In genomic region chr20:44909872-44910689, GRCh38 we compare ENCODE assay signal across 8 cellular contexts. TPM values are rescaled to one million over a fixed set of nuclear protein-coding genes. Genes with fewer than 3 reads are reported as not detected.
DNase-seq lines count a peak whose midpoint lies in the region; ATAC-seq and TF ChIP-seq lines count a peak whose summit lies in the region.

Gene PABPC1L (plus strand): TSS chr20:44910060. CDS start chr20:44910144, 84 bp downstream.

- no peak within 1 kb of the TSS for H2BK5ac ChIP-seq in mesenchymal stem cell (ENCODE audit: low read depth, low read length, poor library complexity, severe bottlenecking)

- no peak within 1 kb of the TSS for H2BK120ac ChIP-seq in mesenchymal stem cell (ENCODE audit: low read depth, low read length)

- peak within 1 kb of the TSS; percentile 6 for H3K27ac ChIP-seq in effector memory CD4-positive, alpha-beta T cell (ENCODE audit: insufficient read depth, low read length, poor library complexity, severe bottlenecking)
- H3K27ac ChIP-seq in mesenchymal stem cell (ENCODE audit: low read length, poor library complexity, severe bottlenecking): peak within 1 kb of the TSS; percentile 22

- peak within 1 kb of the TSS in 1 of 2 experiments; percentile 73 for H2BK12ac ChIP-seq in mesenchymal stem cell (ENCODE audit: low read length in 2 of 2)

- H2BK15ac ChIP-seq in mesenchymal stem cell (ENCODE audit: low read depth, poor library complexity, severe bottlenecking): no peak within 1 kb of the TSS

- H3K23ac ChIP-seq in mesenchymal stem cell (ENCODE audit: low read length in 2 of 2): peak within 1 kb of the TSS in 1 of 2 experiments; percentile 18

- H3K79me1 ChIP-seq in mesenchymal stem cell (replicated peaks; ENCODE audit: low read length, poor library complexity, severe bottlenecking): peaks cover 22% of the 10 kb centered on the region

- peak within 1 kb of the TSS; percentile 78 for H3K27ac Mint-ChIP-seq in activated CD8-positive, alpha-beta T cell treated with anti-CD3 and anti-CD28 coated beads, Interleukin-2, amount 10 ng/mL, durations not matched to agents 7 days and 5 days

- H3K9ac ChIP-seq in mesenchymal stem cell (ENCODE audit: low read length): peak within 1 kb of the TSS; percentile 86

- peak within 1 kb of the TSS; percentile 19 to 37 for H3K18ac ChIP-seq in mesenchymal stem cell (ENCODE audit: low read depth in 1 of 2, low read length in 2 of 2)

- H3K27me3 ChIP-seq in effector memory CD4-positive, alpha-beta T cell (replicated peaks; ENCODE audit: control insufficient read depth, insufficient read depth, low read length, poor library complexity, severe bottlenecking): no peaks in the 10 kb centered on the region
- H3K27me3 ChIP-seq in mesenchymal stem cell (ENCODE audit: control insufficient read depth in 1 of 2, insufficient read depth in 1 of 2, low read length in 2 of 2): no peaks in the 10 kb centered on the region

- CTCF ChIA-PET in AG04449 (lab: Yijun Ruan, JAX): interaction anchor here (0.9 to 1.7 kb wide), 3 partner anchors 22 to 384 kb away, joined by 4 to 6 read pairs (median 4); no protein-coding TSS in a partner anchor
- CTCF ChIA-PET in activated CD8-positive, alpha-beta T cell treated with anti-CD3 and anti-CD28 coated beads, Interleukin-2, amount 10 ng/mL, durations not matched to agents 7 days and 5 days (lab: Charles Lee): interaction anchor here (0.8 to 2.6 kb wide), 10 partner anchors 8 to 186 kb away, joined by 3 to 12 read pairs (median 4); partner anchors contain the start of gene TOMM34

- no peaks in the 10 kb centered on the region for H3K9me3 ChIP-seq in effector memory CD4-positive, alpha-beta T cell (ENCODE audit: control insufficient read depth, low read length)
- no peaks in the 10 kb centered on the region for H3K9me3 ChIP-seq in mesenchymal stem cell (ENCODE audit: control insufficient read depth, low read length)

- peaks cover 51% of the 10 kb centered on the region for H3K4me1 Mint-ChIP-seq in activated CD8-positive, alpha-beta T cell treated with anti-CD3 and anti-CD28 coated beads, Interleukin-2, amount 10 ng/mL, durations not matched to agents 7 days and 5 days (ENCODE audit: low read depth)

- in situ Hi-C loops in GM18951 (cut with MboI; ENCODE audit: low sequenced_read_pairs, unreplicated experiment): no loop called here

- peak within 1 kb of the TSS; percentile 44 for H2AK5ac ChIP-seq in mesenchymal stem cell (ENCODE audit: low read length, severe bottlenecking)

- H3K9me3 Mint-ChIP-seq in activated CD8-positive, alpha-beta T cell treated with anti-CD3 and anti-CD28 coated beads, Interleukin-2, amount 10 ng/mL, durations not matched to agents 7 days and 5 days (ENCODE audit: insufficient read depth): no peaks in the 10 kb centered on the region

- peak within 1 kb of the TSS in 1 of 2 experiments; percentile 32 for H3K4ac ChIP-seq in mesenchymal stem cell (ENCODE audit: low read depth in 1 of 2, low read length in 2 of 2)

- peak within 1 kb of the TSS; percentile 85 for H3K4me3 Mint-ChIP-seq in activated CD8-positive, alpha-beta T cell treated with anti-CD3 and anti-CD28 coated beads, Interleukin-2, amount 10 ng/mL, durations not matched to agents 7 days and 5 days

- peaks cover 65% of the 10 kb centered on the region for H3K36me3 Mint-ChIP-seq in activated CD8-positive, alpha-beta T cell treated with anti-CD3 and anti-CD28 coated beads, Interleukin-2, amount 10 ng/mL, durations not matched to agents 7 days and 5 days (ENCODE audit: low read depth)

- peak; percentile 63 for ATAC-seq in HG03196 (IDR thresholded peaks at IDR 0.05; ENCODE audit: unreplicated experiment)
- peak; percentile 97 for ATAC-seq in activated CD8-positive, alpha-beta T cell treated with anti-CD3 and anti-CD28 coated beads, Interleukin-2, amount 10 ng/mL, durations not matched to agents 7 days and 5 days

- peak; percentile 74 for TF ChIP-seq POLR2A in GM18951 (IDR thresholded peaks at IDR 0.05; ENCODE audit: extremely low read depth, insufficient read depth, insufficient read length)

- peaks cover 24% of the 10 kb centered on the region for H3K36me3 ChIP-seq in effector memory CD4-positive, alpha-beta T cell (ENCODE audit: control insufficient read depth, insufficient read depth, low read length)
- peaks cover 22 to 65% of the 10 kb centered on the region in 2 experiments for H3K36me3 ChIP-seq in mesenchymal stem cell (ENCODE audit: control insufficient read depth in 1 of 2, insufficient read depth in 2 of 2, low read depth in 1 of 2, low read length in 2 of 2)

- H4K8ac ChIP-seq in mesenchymal stem cell (ENCODE audit: low read length): peak within 1 kb of the TSS; percentile 73

- 1% methylated on average over 53 of the region's 61 CpGs for WGBS in mesenchymal stem cell

- no peak for TF ChIP-seq CTCF in AG04449 (IDR thresholded peaks at IDR 0.05; ENCODE audit: insufficient read depth, low read length, missing control alignments)

- H3K4me2 ChIP-seq in mesenchymal stem cell (ENCODE audit: low read length, poor library complexity, severe bottlenecking): peak within 1 kb of the TSS; percentile 86

- H3K4me3 ChIP-seq in AG04449 (ENCODE audit: low read depth, low read length) (peak within 1 kb of the TSS; percentile 79), mesenchymal stem cell (ENCODE audit: insufficient read depth in 1 of 2, low read depth in 1 of 2, low read length in 2 of 2) (peak within 1 kb of the TSS; percentile 64 to 88)
- H3K4me3 ChIP-seq in effector memory CD4-positive, alpha-beta T cell (ENCODE audit: insufficient read depth, low read depth, low read length, poor library complexity, severe bottlenecking): peak within 1 kb of the TSS; percentile 65

- peaks cover 10% of the 10 kb centered on the region for H3K4me1 ChIP-seq in effector memory CD4-positive, alpha-beta T cell (ENCODE audit: control insufficient read depth, insufficient read depth, low read length, poor library complexity, severe bottlenecking)
- peaks cover 9% of the 10 kb centered on the region for H3K4me1 ChIP-seq in mesenchymal stem cell (ENCODE audit: control insufficient read depth, insufficient read depth, low read depth, low read length)

- DNase-seq in AG04449 (ENCODE audit: low read depth, low spot score) (no peak), NCI-H774 (lab: John Stamatoyannopoulos, UW) (peak; percentile 78), mesenchymal stem cell (peak; percentile 68)
- DNase-seq in activated CD8-positive, alpha-beta T cell treated with anti-CD3 and anti-CD28 coated beads, Interleukin-2, amount 10 ng/mL, durations not matched to agents 7 days and 5 days: peak; percentile 79
- peak; percentile 53 to 73 (median 67) for DNase-seq in effector memory CD4-positive, alpha-beta T cell
- DNase-seq in stimulated activated CD8-positive, alpha-beta memory T cell treated with anti-CD3 and anti-CD28 coated beads, Interleukin-15, amount 100 ng/mL, for 1 hour (ENCODE audit: low read depth): peak; percentile 56

- H3K27me3 Mint-ChIP-seq in activated CD8-positive, alpha-beta T cell treated with anti-CD3 and anti-CD28 coated beads, Interleukin-2, amount 10 ng/mL, durations not matched to agents 7 days and 5 days (ENCODE audit: low read depth): no peaks in the 10 kb centered on the region

- no peak within 1 kb of the TSS for H4K91ac ChIP-seq in mesenchymal stem cell (ENCODE audit: low read length)

- H3K14ac ChIP-seq in mesenchymal stem cell (ENCODE audit: low read length in 2 of 2): no peak within 1 kb of the TSS

- peak within 1 kb of the TSS; percentile 36 for H2AFZ ChIP-seq in mesenchymal stem cell (ENCODE audit: low read depth, low read length)

- POLR2A ChIA-PET in AG04449 (lab: Yijun Ruan, JAX): interaction anchor here (0.9 to 1.3 kb wide), 2 partner anchors 13 to 30 kb away, joined by 3 read pairs; no protein-coding TSS in a partner anchor
- POLR2A ChIA-PET in activated CD8-positive, alpha-beta T cell treated with anti-CD3 and anti-CD28 coated beads, Interleukin-2, amount 10 ng/mL, durations not matched to agents 7 days and 5 days (lab: Charles Lee): interaction anchor here (0.7 to 1.5 kb wide), 9 partner anchors 11 to 57 kb away, joined by 3 to 7 read pairs (median 5); partner anchors contain the start of genes STK4, TOMM34 and YWHAB

RNA-seq across cellular contexts. Expression of gene PABPC1L, which starts in this region (rescaled TPM):
- 100 to 1,000 TPM in 1 of 2 experiments, 10 to 100 TPM in 1; 90.0 to 103 TPM for total RNA-seq in activated CD8-positive, alpha-beta T cell treated with anti-CD3 and anti-CD28 coated beads, Interleukin-2, amount 10 ng/mL, durations not matched to agents 7 days and 5 days
- 16.4 TPM for polyA plus RNA-seq in mesenchymal stem cell (2013, experiment 1 of 2)
- polyA plus RNA-seq in mesenchymal stem cell (2013, experiment 2 of 2): 13.8 TPM
